Comparison of ENCODE assay signal across 17 cellular contexts in the genomic region with DNA sequence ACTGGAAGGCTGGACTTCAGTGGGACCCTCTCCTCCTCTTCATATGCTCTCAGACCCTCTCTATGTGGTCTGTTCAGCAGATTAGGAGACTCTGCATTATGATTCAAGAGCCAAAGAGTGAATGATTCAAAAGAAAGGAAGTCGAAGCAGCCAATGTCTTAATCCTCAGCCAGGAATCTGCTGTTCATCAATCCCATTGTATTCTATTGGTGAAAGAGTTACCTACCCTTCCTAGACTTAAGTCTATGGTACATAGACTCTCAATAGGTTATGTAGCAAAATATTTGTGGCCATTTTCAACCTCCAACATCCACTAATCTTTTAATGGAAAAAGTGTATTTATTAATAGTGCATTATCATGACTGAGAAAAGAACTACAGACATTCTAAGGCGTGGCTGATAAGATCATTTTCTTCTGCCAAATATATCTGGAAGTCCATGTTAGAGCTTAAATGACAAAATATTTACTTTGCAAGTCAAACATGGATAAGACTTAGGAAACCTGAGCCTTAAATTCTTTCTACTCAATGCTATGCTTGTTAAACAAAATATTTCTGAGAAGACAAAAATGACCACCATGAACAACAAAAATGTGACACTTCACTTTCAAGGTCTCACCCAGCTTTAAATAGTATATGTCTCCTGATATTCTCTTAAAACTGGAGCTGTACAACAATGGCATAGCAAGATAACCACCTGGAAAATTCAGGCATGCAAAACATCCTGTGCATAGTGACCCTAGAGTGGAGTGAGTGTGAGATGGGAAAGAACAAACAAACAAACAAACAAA.
DNase-seq lines count a peak whose midpoint lies in the region; ATAC-seq and TF ChIP-seq lines count a peak whose summit lies in the region.
"Had no signal": no experiment of that assay in that cellular context is flagged by ENCODE, and none has a peak within 500 bp of the region (broad histone marks: within the 10 kb centered on the region; RNA-seq: fewer than 3 reads in every experiment).

No MANE protein-coding gene starts in this region.

- H3K18ac ChIP-seq in mesendoderm (ENCODE audit: low read length), result peak overlapping the region; percentile 45

- H4K8ac ChIP-seq in mesendoderm (ENCODE audit: low read depth, low read length), result no peak overlapping the region

- H2BK5ac ChIP-seq in mesendoderm (ENCODE audit: low read length), result no peak overlapping the region

- no peak overlapping the region for H2BK120ac ChIP-seq in mesendoderm (ENCODE audit: low read depth, low read length)

- TF ChIP-seq CTCF in VCaP (conservative IDR thresholded peaks at IDR 0.05) (no peak), adrenal gland (IDR thresholded peaks at IDR 0.05) (no peak)

- no peaks in the 10 kb centered on the region for H3K36me3 ChIP-seq in mesendoderm (ENCODE audit: control insufficient read depth, insufficient read depth, low read length)
- no peaks in the 10 kb centered on the region for H3K36me3 ChIP-seq in adrenal gland (replicated peaks in 1 of 2)

- H3K23ac ChIP-seq in mesendoderm (ENCODE audit: low read length), result no peak overlapping the region

- no peaks in the 10 kb centered on the region for H3K79me1 ChIP-seq in mesendoderm (ENCODE audit: low read length)

- H3K27me3 ChIP-seq in mesendoderm (ENCODE audit: insufficient read depth, low read length, poor library complexity) (no peaks in the 10 kb centered on the region), adrenal gland (no peaks in the 10 kb centered on the region)

- no peak overlapping the region for H2BK15ac ChIP-seq in mesendoderm (replicated peaks; ENCODE audit: low read depth)

- H4K5ac ChIP-seq in mesendoderm (ENCODE audit: low read length), result no peak overlapping the region

- H3K9me3 ChIP-seq in adrenal gland (replicated peaks in 1 of 3), result no peaks in the 10 kb centered on the region

- no peak overlapping the region for H3K4ac ChIP-seq in mesendoderm (ENCODE audit: low read depth, low read length)

- intact Hi-C loops in adrenal gland (cut with DNase I), result no loop called here

- no peak for ATAC-seq in GM18873 (IDR thresholded peaks at IDR 0.05; ENCODE audit: low FRiP score, unreplicated experiment)
- ATAC-seq: Right ventricle myocardium inferior had no signal

- no peaks in the 10 kb centered on the region for H3K79me2 ChIP-seq in mesendoderm (ENCODE audit: control insufficient read depth, insufficient read depth, low read length)

- H3K27ac ChIP-seq in VCaP, result peak overlapping the region; percentile 28; the same call in 1 of the 2 replicates
- H3K27ac ChIP-seq in mesendoderm (ENCODE audit: low read depth, low read length), result no peak overlapping the region
- H3K27ac ChIP-seq in adrenal gland, result no peak overlapping the region

- H2AK5ac ChIP-seq in mesendoderm (ENCODE audit: low read length), result no peak overlapping the region

- no peak overlapping the region for H3K4me2 ChIP-seq in mesendoderm (ENCODE audit: low read length)

- no peak overlapping the region for H3K9ac ChIP-seq in mesendoderm (ENCODE audit: low read length)

- H3K4me1 ChIP-seq in mesendoderm (ENCODE audit: control insufficient read depth, low read depth, low read length) (no peaks in the 10 kb centered on the region), adrenal gland (replicated peaks in 1 of 2) (no peaks in the 10 kb centered on the region)

- DNase-seq in NCI-H1105 treated with DMSO at 0.1 percent for 48 hours (lab: John Stamatoyannopoulos, UW) (peak; percentile 19), NCI-H1105 (lab: John Stamatoyannopoulos, UW) (no peak), mesendoderm (peak; percentile 17), DMS114 treated with DMSO at 0.1 percent for 48 hours (lab: John Stamatoyannopoulos, UW; ENCODE audit: unreplicated experiment) (no peak), Ammon's horn (ENCODE audit: low spot score) (no peak), adrenal gland (no peak)
- DNase-seq: DMS 273 treated with DMSO at 0.1 percent for 48 hours, H7, KBM-7, NCI-H1092, NCI-H2029 treated with DMSO at 0.1 percent for 48 hours, NCI-H2171 treated with DMSO at 0.1 percent for 48 hours, NCI-H446, OCI-M1 had no signal

- no peak overlapping the region for H3K56ac ChIP-seq in mesendoderm (ENCODE audit: low read length)

- TF ChIP-seq POLR2A in adrenal gland (IDR thresholded peaks at IDR 0.05), result no peak

- no CpG with 5 or more reads among the region's 2 CpGs for WGBS in mesendoderm (ENCODE audit: extremely low coverage, insufficient coverage, low lambda C conversion rate)
- whole genome bisulfite sequencing in adrenal gland, 4 donors, result 51 to 61% (median 55%) methylated on average over 2 of the region's 2 CpGs

- H3K4me3 ChIP-seq in mesendoderm (ENCODE audit: low read length), result no peak overlapping the region
- no peak overlapping the region for H3K4me3 ChIP-seq in adrenal gland

Comparison
In these comparisons a context has a peak if more than half of its experiments do, and no peak if none do; other contexts are left out.
1. DNase-seq: peak in NCI-H1105 treated with DMSO at 0.1 percent for 48 hours (single experiment) and mesendoderm (single experiment); none in NCI-H1105 (single experiment), DMS114 treated with DMSO at 0.1 percent for 48 hours (single experiment), Ammon's horn (single experiment) and adrenal gland (0 of 7).